8 cellular contexts compared by ENCODE assay signal in genomic region chr9:33290247-33290993, GRCh38. TPM values are rescaled to one million over a fixed set of nuclear protein-coding genes. Genes with fewer than 3 reads are reported as not detected.
A peak's percentile ranks its signal among the peaks of the same experiment; 100 is the strongest.
DNase-seq lines count a peak whose midpoint lies in the region; ATAC-seq and TF ChIP-seq lines count a peak whose summit lies in the region.

NFX1 (plus strand) TSS chr9:33290516; CDS start chr9:33290573, 57 bp downstream.

- H3K36me3 Mint-ChIP-seq in activated T-cell treated with anti-CD3 and anti-CD28 coated beads, Interleukin-2, amount 50 U/mL, for 4 hours (ENCODE audit: insufficient read depth) = peaks cover 26% of the 10 kb centered on the region

- intact Hi-C loops in Panc1 (cut with micrococcal nuclease; ENCODE audit: unreplicated experiment) = no loop called here

- H3K27me3 Mint-ChIP-seq in activated T-cell treated with anti-CD3 and anti-CD28 coated beads, Interleukin-2, amount 50 U/mL, for 4 hours (ENCODE audit: low read depth) = no peaks in the 10 kb centered on the region

- peak within 1 kb of the TSS; percentile 98 for H3K9ac ChIP-seq in mucosa of stomach (ENCODE audit: low read length)

- peak; percentile 87 for ATAC-seq in GM21723 (IDR thresholded peaks at IDR 0.05; ENCODE audit: unreplicated experiment)
- ATAC-seq in Panc1 = peak; percentile 97
- peak; percentile 90 to 94 for ATAC-seq in activated T-cell treated with anti-CD3 and anti-CD28 coated beads, Interleukin-2, amount 50 U/mL, for 4 hours

- POLR2A ChIA-PET in Panc1 (lab: Charles Lee) = interaction anchor here (0.5 to 0.7 kb wide), 6 partner anchors 12 to 121 kb away, joined by 3 to 18 read pairs (median 9); no protein-coding TSS in a partner anchor

- H3K4me1 ChIP-seq in Panc1 (ENCODE audit: control insufficient read depth, insufficient read depth, low read length) (peaks cover 30% of the 10 kb centered on the region), mucosa of stomach (ENCODE audit: control insufficient read depth, insufficient read depth, low read length) (peaks cover 30% of the 10 kb centered on the region)

- peaks cover 18% of the 10 kb centered on the region; the same call in 1 of the 2 replicates for H3K36me3 ChIP-seq in Panc1 (ENCODE audit: control insufficient read depth, insufficient read depth, low read length)
- peaks cover 5% of the 10 kb centered on the region for H3K36me3 ChIP-seq in mucosa of stomach (ENCODE audit: control insufficient read depth, insufficient read depth, low read length)

- H3K4me3 Mint-ChIP-seq in activated T-cell treated with anti-CD3 and anti-CD28 coated beads, Interleukin-2, amount 50 U/mL, for 4 hours = peak within 1 kb of the TSS; percentile 98

- peak; percentile 99 for TF ChIP-seq POLR2A in erythroblast (IDR thresholded peaks at IDR 0.05; ENCODE audit: low read length)

- peak; percentile 99 for DNase-seq in DMS53 (lab: John Stamatoyannopoulos, UW)
- DNase-seq in KG1 (lab: John Stamatoyannopoulos, UW) = peak; percentile 97
- DNase-seq in Panc1 (ENCODE audit: low read depth, low spot score) = peak; percentile 93
- peak; percentile 97 for DNase-seq in activated T-cell treated with anti-CD3 and anti-CD28 coated beads, Interleukin-2, amount 50 U/mL, for 4 hours
- peak; percentile 99 for DNase-seq in erythroblast (lab: John Stamatoyannopoulos, UW)
- peak; percentile 96 to 98 for DNase-seq in stimulated activated CD8-positive, alpha-beta memory T cell treated with anti-CD3 and anti-CD28 coated beads, Interleukin-7, amount 100 ng/mL, for 1 hour (ENCODE audit: low read depth in 2 of 2)

- peak within 1 kb of the TSS; percentile 99 for H3K27ac ChIP-seq in Panc1 (ENCODE audit: low read length)

- no TSS peak for BruUV-seq in Panc1 (replicated peaks; lab: Mats Ljungman, UMichigan)

- H3K4me1 Mint-ChIP-seq in activated T-cell treated with anti-CD3 and anti-CD28 coated beads, Interleukin-2, amount 50 U/mL, for 4 hours (ENCODE audit: low read depth) = peaks cover 58% of the 10 kb centered on the region

- H3K27me3 ChIP-seq in Panc1 (ENCODE audit: control insufficient read depth, insufficient read depth, low read length) = no peaks in the 10 kb centered on the region
- H3K27me3 ChIP-seq in mucosa of stomach (ENCODE audit: control insufficient read depth, insufficient read depth, low read length) = no peaks in the 10 kb centered on the region

- H3K4me3 ChIP-seq in Panc1 (ENCODE audit: low read depth in 2 of 2, low read length in 2 of 2) (peak within 1 kb of the TSS; percentile 60 to 91), mucosa of stomach (ENCODE audit: low read length) (peak within 1 kb of the TSS; percentile 88)

- H3K9me3 ChIP-seq in Panc1 (ENCODE audit: control insufficient read depth, insufficient read depth, low read depth, low read length) (no peaks in the 10 kb centered on the region), mucosa of stomach (ENCODE audit: control insufficient read depth, low read length) (no peaks in the 10 kb centered on the region)

- no peak for TF ChIP-seq CTCF in Panc1 (IDR thresholded peaks at IDR 0.05)

- no peaks in the 10 kb centered on the region for H3K9me3 Mint-ChIP-seq in activated T-cell treated with anti-CD3 and anti-CD28 coated beads, Interleukin-2, amount 50 U/mL, for 4 hours

- CTCF ChIA-PET in Panc1 (lab: Charles Lee) = interaction anchor here (0.6 to 0.7 kb wide), 3 partner anchors 157 to 183 kb away, joined by 5 to 20 read pairs (median 11); partner anchors contain the start of genes AQP3 and NOL6

- in situ Hi-C loops in Panc1 (cut with HindIII; ENCODE audit: low pct_unique_long_range_greater_than_20kb, low sequenced_read_pairs) = no loop called here

RNA-seq across cellular contexts. Expression of gene NFX1, which starts in this region (rescaled TPM):
- 38.1 TPM for total RNA-seq in Panc1 (2021; ENCODE audit: unreplicated experiment)
- 21.8 TPM for polyA plus RNA-seq in Panc1 (2012; ENCODE audit: insufficient read length)
- total RNA-seq in activated T-cell treated with anti-CD3 and anti-CD28 coated beads, Interleukin-2, amount 50 U/mL, for 4 hours = 10 to 100 TPM; 35.2 to 42.6 (median 36.0) TPM

Comparison
In these comparisons a context has a peak if more than half of its experiments do, and no peak if none do; other contexts are left out.
1. Peak in every context shown above with its lines: DNase-seq, ATAC-seq, H3K4me3 ChIP-seq and H3K27ac ChIP-seq.